ENCODE assay signal across 25 cellular contexts in genomic region chr12:108317303-108318283, GRCh38. TPM values are rescaled to one million over a fixed set of nuclear protein-coding genes. Genes with fewer than 3 reads are reported as not detected.
DNase-seq lines count a peak whose midpoint lies in the region; ATAC-seq and TF ChIP-seq lines count a peak whose summit lies in the region.
"Had no signal": no experiment of that assay in that cellular context is flagged by ENCODE, and none has a peak within 500 bp of the region (broad histone marks: within the 10 kb centered on the region; RNA-seq: fewer than 3 reads in every experiment).

No MANE protein-coding gene starts in this region.

- H3K36me3 ChIP-seq in HEK293 (ENCODE audit: control insufficient read depth in 2 of 2, insufficient read depth in 1 of 2, low read length in 2 of 2) (no peaks in the 10 kb centered on the region), spleen (no peaks in the 10 kb centered on the region)
- H3K36me3 ChIP-seq: BLaER1, MG63 had no signal

- peak; percentile 70 for DNase-seq in CD1c-positive myeloid dendritic cell (ENCODE audit: extremely low spot score)
- DNase-seq in immature natural killer cell, result no peak
- DNase-seq in spleen, result peak; percentile 27
- DNase-seq in activated T-cell treated with anti-CD3 and anti-CD28 coated beads, Interleukin-2, amount 50 U/mL, for 1 hour, result no peak
- DNase-seq in caudate nucleus (lab: John Stamatoyannopoulos, UW), result no peak
- DNase-seq: ACHN; Calu3; CD8-positive, alpha-beta T cell; DMS153; H7; HFFc6; MG63; NCI-H1048; NCI-H1417 treated with DMSO at 0.1 percent for 48 hours; NCI-H187; NCI-H446 treated with DMSO at 0.1 percent for 48 hours; NCI-H526 treated with DMSO at 0.1 percent for 48 hours; PC-9; RPMI8226; SHP77 treated with DMSO at 0.1 percent for 48 hours had no signal

- no peaks in the 10 kb centered on the region for H3K9me3 Mint-ChIP-seq in immature natural killer cell
- H3K9me3 Mint-ChIP-seq: CD8-positive, alpha-beta T cell had no signal

- no peaks in the 10 kb centered on the region for H3K4me1 ChIP-seq in HEK293 (ENCODE audit: control insufficient read depth, insufficient read depth, low read length)
- peaks cover 0 to 39% (median 23%) of the 10 kb centered on the region in 6 donors for H3K4me1 ChIP-seq in spleen

- CTCF ChIA-PET in HEK293 (lab: Yijun Ruan, JAX), result interaction anchor here (1.3 kb wide), 1 partner anchor 19 kb away, joined by 3 read pairs; no protein-coding TSS in a partner anchor

- POLR2A ChIA-PET in HEK293 (lab: Yijun Ruan, JAX), result no interaction called here

- peaks cover 33 to 48% (median 35%) of the 10 kb centered on the region in 3 donors for H3K36me3 Mint-ChIP-seq in immature natural killer cell
- H3K36me3 Mint-ChIP-seq: CD8-positive, alpha-beta T cell had no signal

- peaks cover 1 to 2% (median 1%) of the 10 kb centered on the region in 3 donors for H3K27me3 Mint-ChIP-seq in immature natural killer cell (ENCODE audit: low read depth in 3 of 3)

- peaks cover 81 to 100% of the 10 kb centered on the region in 2 donors for H3K4me1 Mint-ChIP-seq in immature natural killer cell

- peaks cover 0 to 55% (median 0%) of the 10 kb centered on the region in 7 donors for H3K27me3 ChIP-seq in spleen (replicated peaks in 1 of 7)
- H3K27me3 ChIP-seq: MG63 had no signal

- intact Hi-C loops in spleen (cut with DNase I; ENCODE audit: low total_unique reads), result no loop called here

- no peak for TF ChIP-seq CTCF in HEK293 (tag by site-specific recombination; IDR thresholded peaks at IDR 0.05)
- TF ChIP-seq CTCF in spleen (IDR thresholded peaks at IDR 0.05 in 8 of 11, conservative IDR thresholded peaks at IDR 0.05 in 3 of 11), result no peak

- H3K9me3 ChIP-seq in HEK293 (ENCODE audit: control insufficient read depth, insufficient read depth, low read depth, low read length), result no peaks in the 10 kb centered on the region
- H3K9me3 ChIP-seq in spleen, result no peaks in the 10 kb centered on the region
- H3K9me3 ChIP-seq: BLaER1, MG63 had no signal

- H3K27ac ChIP-seq in HEK293 (ENCODE audit: extremely low read depth, low read depth, low read length) (no peak overlapping the region), spleen (peak overlapping the region in 4 of 8 donors; percentile 44 to 81 (median 63)), caudate nucleus (ENCODE audit: low read depth, low read length) (no peak overlapping the region)
- H3K27ac ChIP-seq: BLaER1, PC-9, SK-N-MC had no signal

- TF ChIP-seq POLR2A in spleen (IDR thresholded peaks at IDR 0.05), result no peak

- H3K27ac Mint-ChIP-seq in immature natural killer cell, result peak overlapping the region in 5 of 6 donors; percentile 56 to 97 (median 76)
- H3K27ac Mint-ChIP-seq: CD8-positive, alpha-beta T cell; HFFc6 had no signal

- H3K4me3 Mint-ChIP-seq in immature natural killer cell, result peak overlapping the region in 2 of 5 donors; percentile 4 to 51
- H3K4me3 Mint-ChIP-seq: CD8-positive, alpha-beta T cell; HFFc6 had no signal

- no peak for ATAC-seq in GM18502 (IDR thresholded peaks at IDR 0.05; ENCODE audit: poor library complexity, unreplicated experiment)
- ATAC-seq: CD8-positive, alpha-beta T cell had no signal

- H3K4me3 ChIP-seq in HEK293 (ENCODE audit: low read depth, low read length) (no peak overlapping the region), spleen (peak overlapping the region in 1 of 8 donors; percentile 16)
- H3K4me3 ChIP-seq: BLaER1, MG63, PC-9, SK-N-MC had no signal

- 73 to 93% (median 81%) methylated on average over 6 of the region's 6 CpGs for WGBS in spleen, 5 donors

TF ChIP-seq in HEK293, 187 proteins besides CTCF, POLR2A, EP300 and RAD21:
- TF ChIP-seq ZNF501 (tag by site-specific recombination; IDR thresholded peaks at IDR 0.05), result no peak
- no peak for TF ChIP-seq ZNF391 (tag by site-specific recombination; IDR thresholded peaks at IDR 0.05; ENCODE audit: borderline replicate concordance, low read depth)
- peak; percentile 43; the same call in 1 of the 2 replicates for TF ChIP-seq ZNF146 (tag by site-specific recombination; IDR thresholded peaks at IDR 0.05)
- no peak for TF ChIP-seq RBAK (tag by site-specific recombination; IDR thresholded peaks at IDR 0.05)
TF ChIP-seq in HEK293: peak in this region for 1.

RNA-seq across cellular contexts. Expression of gene CMKLR1, which starts 21.5 kb away (rescaled TPM):
- polyA plus RNA-seq in immature natural killer cell, result 10 to 100 TPM; 32.5 to 83.7 (median 49.6) TPM
- total RNA-seq in spleen, result 100 to 1,000 TPM in 2 of 7 donors, 10 to 100 TPM in 5; 53.0 to 118 (median 84.4) TPM
- 10 to 100 TPM in 1 of 3 donors, 1 to 10 TPM in 2; 6.3 to 12.1 (median 9.0) TPM for polyA plus RNA-seq in spleen
- total RNA-seq: Calu3; CD8-positive, alpha-beta T cell; G401; HFFc6; PC-9 had no signal

Comparison
In these comparisons a context has a peak if more than half of its experiments do, and no peak if none do; other contexts are left out.
1. DNase-seq: peak in CD1c-positive myeloid dendritic cell (single experiment) and spleen (single experiment); none in immature natural killer cell (0 of 3), activated T-cell treated with anti-CD3 and anti-CD28 coated beads, Interleukin-2, amount 50 U/mL, for 1 hour (single experiment) and caudate nucleus (0 of 61).